13 cellular contexts compared by ENCODE assay signal in genomic region chr12:716506-716905, GRCh38. TPM values are rescaled to one million over a fixed set of nuclear protein-coding genes. Genes with fewer than 3 reads are reported as not detected.
A peak's percentile ranks its signal among the peaks of the same experiment; 100 is the strongest.
DNase-seq lines count a peak whose midpoint lies in the region; ATAC-seq, FAIRE-seq and TF ChIP-seq lines count a peak whose summit lies in the region.
"Had no signal": no experiment of that assay in that cellular context is flagged by ENCODE, and none has a peak within 500 bp of the region (broad histone marks: within the 10 kb centered on the region; RNA-seq: fewer than 3 reads in every experiment).

No MANE protein-coding gene starts in this region.

- in situ Hi-C loops in GM12878 (cut with MboI), result no loop called here
- in situ Hi-C loops in gastrocnemius medialis (cut with MboI; ENCODE audit: low sequenced_read_pairs in 4 of 4), result no loop called here

- H2AFZ ChIP-seq in GM12878 (ENCODE audit: control insufficient read depth, low read depth, low read length), result peak overlapping the region; percentile 33

- peaks cover 24% of the 10 kb centered on the region for H3K4me1 ChIP-seq in GM12878 (ENCODE audit: control insufficient read depth, insufficient read depth, low read length)
- H3K4me1 ChIP-seq in gastrocnemius medialis, result peaks cover 8 to 25% of the 10 kb centered on the region in 2 donors
- H3K4me1 ChIP-seq in uterus, result no peaks in the 10 kb centered on the region

- WGBS in GM12878 (ENCODE audit: insufficient coverage, insufficient replicate concordance, low lambda C conversion rate, missing lambda C conversion rate), result 78% methylated on average over 4 of the region's 4 CpGs

- no peak for ATAC-seq in GM12878
- ATAC-seq in gastrocnemius medialis, result peak in 1 of 2 donors; percentile 49

- no peaks in the 10 kb centered on the region for H3K27me3 ChIP-seq in GM12878 (replicated peaks in 1 of 2; ENCODE audit: control insufficient read depth in 2 of 2, insufficient read depth in 2 of 2, low read length in 1 of 2)
- H3K27me3 ChIP-seq in gastrocnemius medialis, result no peaks in the 10 kb centered on the region
- H3K27me3 ChIP-seq in uterus, result no peaks in the 10 kb centered on the region

- DNase-seq in activated naive CD4-positive, alpha-beta T cell treated with Interleukin-2 at 50 U/mL for 16 hours, result peak; percentile 40
- no peak for DNase-seq in activated naive CD4-positive, alpha-beta T cell (lab: John Stamatoyannopoulos, UW)
- DNase-seq in GM12878 (ENCODE audit: low read depth, low spot score) (no peak), gastrocnemius medialis (no peak), uterus (peak; percentile 51 to 67), GM19240 (ENCODE audit: insufficient read length, low spot score) (no peak), SK-N-DZ (ENCODE audit: low spot score) (no peak)
- DNase-seq in effector CD4-positive, alpha-beta T cell, result no peak
- DNase-seq: amygdala, NCI-H524 treated with DMSO at 0.1 percent for 48 hours, SW 1271 had no signal

- H3K36me3 ChIP-seq in GM12878 (ENCODE audit: control insufficient read depth in 2 of 2, insufficient read depth in 2 of 2, low read length in 1 of 2) (no peaks in the 10 kb centered on the region), gastrocnemius medialis (no peaks in the 10 kb centered on the region), uterus (no peaks in the 10 kb centered on the region)

- no peaks in the 10 kb centered on the region for H4K20me1 ChIP-seq in GM12878 (ENCODE audit: control insufficient read depth, insufficient read depth)

- TF ChIP-seq CTCF in GM12878 (IDR thresholded peaks at IDR 0.05 in 2 of 3, conservative IDR thresholded peaks at IDR 0.05 in 1 of 3; ENCODE audit: control insufficient read depth in 2 of 3, extremely low read depth in 1 of 3, insufficient read depth in 1 of 3, low read depth in 3 of 3, low read length in 3 of 3) (no peak), gastrocnemius medialis (IDR thresholded peaks at IDR 0.05 in 4 of 5, conservative IDR thresholded peaks at IDR 0.05 in 1 of 5) (no peak), uterus (IDR thresholded peaks at IDR 0.05) (no peak)

- BruUV-seq in GM12878 (replicated peaks; lab: Mats Ljungman, UMichigan), result no TSS peak

- POLR2A ChIA-PET in GM12878 (lab: Charles Lee), result interaction anchor here (0.6 to 1.2 kb wide), 6 partner anchors 10 to 49 kb away, joined by 3 to 5 read pairs (median 4); no protein-coding TSS in a partner anchor

- H3K4me3 ChIP-seq in GM12878 (no peak overlapping the region), gastrocnemius medialis (no peak overlapping the region), uterus (no peak overlapping the region)

- H3K9ac ChIP-seq in GM12878 (ENCODE audit: control insufficient read depth, insufficient read depth, low read length), result no peak overlapping the region

- no peaks in the 10 kb centered on the region for H3K9me3 ChIP-seq in GM12878 (replicated peaks; ENCODE audit: control insufficient read depth, insufficient read depth, low read length)
- no peaks in the 10 kb centered on the region for H3K9me3 ChIP-seq in gastrocnemius medialis
- no peaks in the 10 kb centered on the region for H3K9me3 ChIP-seq in uterus

- TF ChIP-seq EP300 in GM12878 (IDR thresholded peaks at IDR 0.05; ENCODE audit: borderline replicate concordance in 1 of 2, control insufficient read depth in 1 of 2, low read depth in 2 of 2, low read length in 2 of 2), result no peak

- H3K27ac ChIP-seq in GM12878 (ENCODE audit: control insufficient read depth, insufficient read depth), result no peak overlapping the region
- H3K27ac ChIP-seq in gastrocnemius medialis, result peak overlapping the region; percentile 80 to 82 (median 81)
- peak overlapping the region in 1 of 2 donors; percentile 39 for H3K27ac ChIP-seq in uterus

- TF ChIP-seq RAD21 in GM12878 (IDR thresholded peaks at IDR 0.05; ENCODE audit: insufficient read depth, low read depth, low read length), result no peak

- CTCF ChIA-PET in GM12878 (lab: Yijun Ruan, JAX), result interaction anchor here (0.9 to 1.2 kb wide), 5 partner anchors 9 to 140 kb away, joined by 3 to 8 read pairs (median 3); no protein-coding TSS in a partner anchor

- H3K4me2 ChIP-seq in GM12878 (ENCODE audit: control insufficient read depth, insufficient read depth), result no peak overlapping the region

- RAD21 ChIA-PET in GM12878 (lab: Charles Lee; ENCODE audit: unreplicated experiment), result interaction anchor here (1.2 to 3.5 kb wide), 5 partner anchors 12 to 43 kb away, joined by 4 to 12 read pairs (median 6); no protein-coding TSS in a partner anchor

- FAIRE-seq in GM12878 (lab: Jason Lieb, UNC), result no peak
- FAIRE-seq: keratinocyte had no signal

- TF ChIP-seq POLR2A in GM12878 (IDR thresholded peaks at IDR 0.05; ENCODE audit: low read depth, low read length), result no peak
- TF ChIP-seq POLR2A in gastrocnemius medialis (IDR thresholded peaks at IDR 0.05), result no peak
- TF ChIP-seq POLR2A in uterus (IDR thresholded peaks at IDR 0.05), result no peak

- no peaks in the 10 kb centered on the region for H3K79me2 ChIP-seq in GM12878 (ENCODE audit: control insufficient read depth, insufficient read depth, low read length)

- intact Hi-C loops in GM12878 (cut with micrococcal nuclease; ENCODE audit: unreplicated experiment) (no loop called here), gastrocnemius medialis (cut with DNase I; ENCODE audit: low total_unique reads) (no loop called here), uterus (cut with DNase I; ENCODE audit: low total_unique reads) (no loop called here)

- SMC1A ChIA-PET in GM12878 (lab: Charles Lee; ENCODE audit: uncharacterized antibody, unreplicated experiment), result interaction anchor here (0.8 to 2.9 kb wide), 11 partner anchors 23 to 98 kb away, joined by 3 to 12 read pairs (median 4); no protein-coding TSS in a partner anchor

TF ChIP-seq in GM12878, 131 proteins besides CTCF, POLR2A, EP300 and RAD21 (continues in another document):
- TF ChIP-seq ATF7 (IDR thresholded peaks at IDR 0.05; ENCODE audit: low read depth), result no peak
- no peak for TF ChIP-seq ZNF217 (IDR thresholded peaks at IDR 0.05)
- TF ChIP-seq BHLHE40 (IDR thresholded peaks at IDR 0.05; ENCODE audit: borderline replicate concordance in 1 of 2, low read depth in 2 of 2, low read length in 1 of 2), result no peak; a peak in 1 of 4 replicates
- no peak for TF ChIP-seq TARDBP (IDR thresholded peaks at IDR 0.05; ENCODE audit: borderline replicate concordance)
- TF ChIP-seq BMI1 (IDR thresholded peaks at IDR 0.05; ENCODE audit: borderline replicate concordance), result no peak
- no peak for TF ChIP-seq RELA (IDR thresholded peaks at IDR 0.05; ENCODE audit: borderline replicate concordance, partially characterized antibody)

RNA-seq across cellular contexts. Expression of gene WNK1, which starts 35.9 kb away (rescaled TPM):
- 576 and 584 TPM in 2 replicates for total RNA-seq in GM12878 (2013; cell fraction: nucleolus; rRNA removed)
- total RNA-seq in GM12878 (2014; rRNA removed) (62.5 and 68.7 TPM in 2 replicates), GM12878 (2014; rRNA removed; fragmentation: Illumina TruSeq; extraction: Trizol) (82.2 and 95.0 TPM in 2 replicates), GM12878 (2021) (151 and 162 TPM in 2 replicates), gastrocnemius medialis (100 to 1,000 TPM; 168 to 223 (median 204) TPM), uterus (100 to 1,000 TPM in 1 of 4 donors, 10 to 100 TPM in 3; 57.1 to 208 (median 81.0) TPM)
- 43.7 TPM for polyA plus RNA-seq in GM12878 (2011; ENCODE audit: low read depth)
- polyA plus RNA-seq in GM12878 (2011; rRNA removed) (69.4 and 112 TPM in 2 replicates), GM12878 (2014; fragmentation: Illumina TruSeq; extraction: Trizol) (142 and 143 TPM in 2 replicates), GM12878 (2014; fragmentation: Nextera tagmentation; extraction: Ambion mirVana) (10 to 100 TPM in 1 of 2 experiments, 1 to 10 TPM in 1; 9.6 to 23.8 TPM), GM12878 (2014; rRNA removed) (92.4 and 96.0 TPM in 2 replicates), GM12878 (2016; fragmentation: Nextera tagmentation; extraction: Ambion mirVana) (10 to 100 TPM; 56.4 to 90.9 TPM)
- 154 and 156 TPM in 2 replicates for polyA plus RNA-seq in GM12878 (2011; cell fraction: cytosol; rRNA removed)
- 129 and 167 TPM in 2 replicates for polyA plus RNA-seq in GM12878 (2011; cell fraction: nucleus; rRNA removed)
- 63.7 and 89.3 TPM in 2 replicates for polyA plus RNA-seq in GM12878 (2012)
- polyA minus RNA-seq in GM12878 (2011; rRNA and poly(A)+ RNA removed), result 462 and 496 TPM in 2 replicates
- polyA minus RNA-seq in GM12878 (2011; cell fraction: cytosol; rRNA and poly(A)+ RNA removed), result 260 and 293 TPM in 2 replicates
- polyA minus RNA-seq in GM12878 (2011; cell fraction: nucleus; rRNA and poly(A)+ RNA removed), result 313 and 456 TPM in 2 replicates
- polyA plus RNA-seq in SK-N-DZ (2014; cell fraction: cytosol; rRNA removed), result 29.7 and 30.9 TPM in 2 replicates
- 29.4 and 33.5 TPM in 2 replicates for polyA plus RNA-seq in SK-N-DZ (2014; cell fraction: nucleus; rRNA removed)

RNA-seq across cellular contexts. Expression of gene NINJ2, which starts 53.3 kb away (rescaled TPM):
- total RNA-seq in GM12878 (2013; cell fraction: nucleolus; rRNA removed), result 1.5 and 1.8 TPM in 2 replicates
- total RNA-seq in GM12878 (2014; rRNA removed) (15.6 and 19.1 TPM in 2 replicates), GM12878 (2014; rRNA removed; fragmentation: Illumina TruSeq; extraction: Trizol) (12.0 and 14.0 TPM in 2 replicates), GM12878 (2021) (13.5 and 14.8 TPM in 2 replicates), gastrocnemius medialis (100 to 1,000 TPM in 1 of 4 donors, 10 to 100 TPM in 3; 12.0 to 106 (median 78.5) TPM), uterus (1 to 10 TPM in 2 of 4 donors, under 1 TPM in 1, not detected in 1; 0.97 to 5.4 (median 2.3) TPM)
- 11.9 TPM for polyA plus RNA-seq in GM12878 (2011; ENCODE audit: low read depth)
- polyA plus RNA-seq in GM12878 (2011; rRNA removed) (4.8 and 8.9 TPM in 2 replicates), GM12878 (2014; fragmentation: Illumina TruSeq; extraction: Trizol) (10.2 and 19.7 TPM in 2 replicates), GM12878 (2014; fragmentation: Nextera tagmentation; extraction: Ambion mirVana) (10 to 100 TPM; 36.6 to 51.6 TPM), GM12878 (2014; rRNA removed) (18.5 and 22.9 TPM in 2 replicates), GM12878 (2016; fragmentation: Nextera tagmentation; extraction: Ambion mirVana) (10 to 100 TPM; 22.9 to 24.2 TPM)
- 18.9 and 23.4 TPM in 2 replicates for polyA plus RNA-seq in GM12878 (2011; cell fraction: cytosol; rRNA removed)
- 6.9 and 10.1 TPM in 2 replicates for polyA plus RNA-seq in GM12878 (2011; cell fraction: nucleus; rRNA removed)
- 11.3 and 16.1 TPM in 2 replicates for polyA plus RNA-seq in GM12878 (2012)
- 13.2 and 19.5 TPM in 2 replicates for polyA minus RNA-seq in GM12878 (2011; rRNA and poly(A)+ RNA removed)
- 5.4 TPM in 1 of 2 replicates, not detected in the other for polyA minus RNA-seq in GM12878 (2011; cell fraction: cytosol; rRNA and poly(A)+ RNA removed)
- 1.1 and 1.6 TPM in 2 replicates for polyA minus RNA-seq in GM12878 (2011; cell fraction: nucleus; rRNA and poly(A)+ RNA removed)
- polyA plus RNA-seq in SK-N-DZ (2014; cell fraction: cytosol; rRNA removed), result not detected in 2 replicates
- polyA plus RNA-seq in SK-N-DZ (2014; cell fraction: nucleus; rRNA removed), result not detected in 2 replicates
- total RNA-seq: epithelial cell of proximal tubule had no signal

Comparison
In these comparisons a context has a peak if more than half of its experiments do, and no peak if none do; other contexts are left out.
1. DNase-seq: peak in activated naive CD4-positive, alpha-beta T cell treated with Interleukin-2 at 50 U/mL for 16 hours (single experiment) and uterus (2 of 2); none in activated naive CD4-positive, alpha-beta T cell (0 of 4), GM12878 (single experiment), gastrocnemius medialis (0 of 2), effector CD4-positive, alpha-beta T cell (single experiment), GM19240 (single experiment) and SK-N-DZ (single experiment).